1 cellular context compared by ENCODE assay signal in genomic region chr20:46606817-46607190, GRCh38.
TF ChIP-seq lines count a peak whose summit lies in the region.

No MANE protein-coding gene starts in this region.

TF ChIP-seq in HepG2, 621 proteins besides CTCF, POLR2A, EP300 and RAD21 (continued from another document and continues in another):
- TF ChIP-seq, protein P1, sequence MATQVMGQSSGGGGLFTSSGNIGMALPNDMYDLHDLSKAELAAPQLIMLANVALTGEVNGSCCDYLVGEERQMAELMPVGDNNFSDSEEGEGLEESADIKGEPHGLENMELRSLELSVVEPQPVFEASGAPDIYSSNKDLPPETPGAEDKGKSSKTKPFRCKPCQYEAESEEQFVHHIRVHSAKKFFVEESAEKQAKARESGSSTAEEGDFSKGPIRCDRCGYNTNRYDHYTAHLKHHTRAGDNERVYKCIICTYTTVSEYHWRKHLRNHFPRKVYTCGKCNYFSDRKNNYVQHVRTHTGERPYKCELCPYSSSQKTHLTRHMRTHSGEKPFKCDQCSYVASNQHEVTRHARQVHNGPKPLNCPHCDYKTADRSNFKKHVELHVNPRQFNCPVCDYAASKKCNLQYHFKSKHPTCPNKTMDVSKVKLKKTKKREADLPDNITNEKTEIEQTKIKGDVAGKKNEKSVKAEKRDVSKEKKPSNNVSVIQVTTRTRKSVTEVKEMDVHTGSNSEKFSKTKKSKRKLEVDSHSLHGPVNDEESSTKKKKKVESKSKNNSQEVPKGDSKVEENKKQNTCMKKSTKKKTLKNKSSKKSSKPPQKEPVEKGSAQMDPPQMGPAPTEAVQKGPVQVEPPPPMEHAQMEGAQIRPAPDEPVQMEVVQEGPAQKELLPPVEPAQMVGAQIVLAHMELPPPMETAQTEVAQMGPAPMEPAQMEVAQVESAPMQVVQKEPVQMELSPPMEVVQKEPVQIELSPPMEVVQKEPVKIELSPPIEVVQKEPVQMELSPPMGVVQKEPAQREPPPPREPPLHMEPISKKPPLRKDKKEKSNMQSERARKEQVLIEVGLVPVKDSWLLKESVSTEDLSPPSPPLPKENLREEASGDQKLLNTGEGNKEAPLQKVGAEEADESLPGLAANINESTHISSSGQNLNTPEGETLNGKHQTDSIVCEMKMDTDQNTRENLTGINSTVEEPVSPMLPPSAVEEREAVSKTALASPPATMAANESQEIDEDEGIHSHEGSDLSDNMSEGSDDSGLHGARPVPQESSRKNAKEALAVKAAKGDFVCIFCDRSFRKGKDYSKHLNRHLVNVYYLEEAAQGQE (IDR thresholded peaks at IDR 0.05; ENCODE audit: borderline replicate concordance in 1 of 2, low read depth in 1 of 2, low read length in 2 of 2): no peak
- TF ChIP-seq, protein P2, sequence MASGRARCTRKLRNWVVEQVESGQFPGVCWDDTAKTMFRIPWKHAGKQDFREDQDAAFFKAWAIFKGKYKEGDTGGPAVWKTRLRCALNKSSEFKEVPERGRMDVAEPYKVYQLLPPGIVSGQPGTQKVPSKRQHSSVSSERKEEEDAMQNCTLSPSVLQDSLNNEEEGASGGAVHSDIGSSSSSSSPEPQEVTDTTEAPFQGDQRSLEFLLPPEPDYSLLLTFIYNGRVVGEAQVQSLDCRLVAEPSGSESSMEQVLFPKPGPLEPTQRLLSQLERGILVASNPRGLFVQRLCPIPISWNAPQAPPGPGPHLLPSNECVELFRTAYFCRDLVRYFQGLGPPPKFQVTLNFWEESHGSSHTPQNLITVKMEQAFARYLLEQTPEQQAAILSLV (CRISPR knock-in tag; IDR thresholded peaks at IDR 0.05; ENCODE audit: borderline replicate concordance): no peak
- no peak for TF ChIP-seq NONO (IDR thresholded peaks at IDR 0.05)
- no peak for TF ChIP-seq NONO (CRISPR knock-in tag; conservative IDR thresholded peaks at IDR 0.05)
- TF ChIP-seq ZNF468 (CRISPR knock-in tag; IDR thresholded peaks at IDR 0.05): 0 out of 2 replicates have a peak, but pooled peaks have one; percentile 14
- 0 out of 2 replicates have a peak, but pooled peaks have one; percentile 42 for TF ChIP-seq NR2F2 (IDR thresholded peaks at IDR 0.05; ENCODE audit: borderline replicate concordance, low read depth)
- TF ChIP-seq ZNF550 (CRISPR knock-in tag; IDR thresholded peaks at IDR 0.05; ENCODE audit: borderline replicate concordance): no peak
- TF ChIP-seq ATM (IDR thresholded peaks at IDR 0.05; ENCODE audit: borderline replicate concordance): no peak
- TF ChIP-seq, protein P3, sequence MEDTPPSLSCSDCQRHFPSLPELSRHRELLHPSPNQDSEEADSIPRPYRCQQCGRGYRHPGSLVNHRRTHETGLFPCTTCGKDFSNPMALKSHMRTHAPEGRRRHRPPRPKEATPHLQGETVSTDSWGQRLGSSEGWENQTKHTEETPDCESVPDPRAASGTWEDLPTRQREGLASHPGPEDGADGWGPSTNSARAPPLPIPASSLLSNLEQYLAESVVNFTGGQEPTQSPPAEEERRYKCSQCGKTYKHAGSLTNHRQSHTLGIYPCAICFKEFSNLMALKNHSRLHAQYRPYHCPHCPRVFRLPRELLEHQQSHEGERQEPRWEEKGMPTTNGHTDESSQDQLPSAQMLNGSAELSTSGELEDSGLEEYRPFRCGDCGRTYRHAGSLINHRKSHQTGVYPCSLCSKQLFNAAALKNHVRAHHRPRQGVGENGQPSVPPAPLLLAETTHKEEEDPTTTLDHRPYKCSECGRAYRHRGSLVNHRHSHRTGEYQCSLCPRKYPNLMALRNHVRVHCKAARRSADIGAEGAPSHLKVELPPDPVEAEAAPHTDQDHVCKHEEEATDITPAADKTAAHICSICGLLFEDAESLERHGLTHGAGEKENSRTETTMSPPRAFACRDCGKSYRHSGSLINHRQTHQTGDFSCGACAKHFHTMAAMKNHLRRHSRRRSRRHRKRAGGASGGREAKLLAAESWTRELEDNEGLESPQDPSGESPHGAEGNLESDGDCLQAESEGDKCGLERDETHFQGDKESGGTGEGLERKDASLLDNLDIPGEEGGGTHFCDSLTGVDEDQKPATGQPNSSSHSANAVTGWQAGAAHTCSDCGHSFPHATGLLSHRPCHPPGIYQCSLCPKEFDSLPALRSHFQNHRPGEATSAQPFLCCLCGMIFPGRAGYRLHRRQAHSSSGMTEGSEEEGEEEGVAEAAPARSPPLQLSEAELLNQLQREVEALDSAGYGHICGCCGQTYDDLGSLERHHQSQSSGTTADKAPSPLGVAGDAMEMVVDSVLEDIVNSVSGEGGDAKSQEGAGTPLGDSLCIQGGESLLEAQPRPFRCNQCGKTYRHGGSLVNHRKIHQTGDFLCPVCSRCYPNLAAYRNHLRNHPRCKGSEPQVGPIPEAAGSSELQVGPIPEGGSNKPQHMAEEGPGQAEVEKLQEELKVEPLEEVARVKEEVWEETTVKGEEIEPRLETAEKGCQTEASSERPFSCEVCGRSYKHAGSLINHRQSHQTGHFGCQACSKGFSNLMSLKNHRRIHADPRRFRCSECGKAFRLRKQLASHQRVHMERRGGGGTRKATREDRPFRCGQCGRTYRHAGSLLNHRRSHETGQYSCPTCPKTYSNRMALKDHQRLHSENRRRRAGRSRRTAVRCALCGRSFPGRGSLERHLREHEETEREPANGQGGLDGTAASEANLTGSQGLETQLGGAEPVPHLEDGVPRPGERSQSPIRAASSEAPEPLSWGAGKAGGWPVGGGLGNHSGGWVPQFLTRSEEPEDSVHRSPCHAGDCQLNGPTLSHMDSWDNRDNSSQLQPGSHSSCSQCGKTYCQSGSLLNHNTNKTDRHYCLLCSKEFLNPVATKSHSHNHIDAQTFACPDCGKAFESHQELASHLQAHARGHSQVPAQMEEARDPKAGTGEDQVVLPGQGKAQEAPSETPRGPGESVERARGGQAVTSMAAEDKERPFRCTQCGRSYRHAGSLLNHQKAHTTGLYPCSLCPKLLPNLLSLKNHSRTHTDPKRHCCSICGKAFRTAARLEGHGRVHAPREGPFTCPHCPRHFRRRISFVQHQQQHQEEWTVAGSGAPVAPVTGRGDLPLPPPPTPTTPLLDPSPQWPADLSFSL (CRISPR knock-in tag; IDR thresholded peaks at IDR 0.05): no peak
- no peak; the same call in 1 of the 2 replicates for TF ChIP-seq ZNF230 (CRISPR knock-in tag; IDR thresholded peaks at IDR 0.05)
- no peak for TF ChIP-seq ELF1 (CRISPR knock-in tag; IDR thresholded peaks at IDR 0.05)
- TF ChIP-seq, protein P4, sequence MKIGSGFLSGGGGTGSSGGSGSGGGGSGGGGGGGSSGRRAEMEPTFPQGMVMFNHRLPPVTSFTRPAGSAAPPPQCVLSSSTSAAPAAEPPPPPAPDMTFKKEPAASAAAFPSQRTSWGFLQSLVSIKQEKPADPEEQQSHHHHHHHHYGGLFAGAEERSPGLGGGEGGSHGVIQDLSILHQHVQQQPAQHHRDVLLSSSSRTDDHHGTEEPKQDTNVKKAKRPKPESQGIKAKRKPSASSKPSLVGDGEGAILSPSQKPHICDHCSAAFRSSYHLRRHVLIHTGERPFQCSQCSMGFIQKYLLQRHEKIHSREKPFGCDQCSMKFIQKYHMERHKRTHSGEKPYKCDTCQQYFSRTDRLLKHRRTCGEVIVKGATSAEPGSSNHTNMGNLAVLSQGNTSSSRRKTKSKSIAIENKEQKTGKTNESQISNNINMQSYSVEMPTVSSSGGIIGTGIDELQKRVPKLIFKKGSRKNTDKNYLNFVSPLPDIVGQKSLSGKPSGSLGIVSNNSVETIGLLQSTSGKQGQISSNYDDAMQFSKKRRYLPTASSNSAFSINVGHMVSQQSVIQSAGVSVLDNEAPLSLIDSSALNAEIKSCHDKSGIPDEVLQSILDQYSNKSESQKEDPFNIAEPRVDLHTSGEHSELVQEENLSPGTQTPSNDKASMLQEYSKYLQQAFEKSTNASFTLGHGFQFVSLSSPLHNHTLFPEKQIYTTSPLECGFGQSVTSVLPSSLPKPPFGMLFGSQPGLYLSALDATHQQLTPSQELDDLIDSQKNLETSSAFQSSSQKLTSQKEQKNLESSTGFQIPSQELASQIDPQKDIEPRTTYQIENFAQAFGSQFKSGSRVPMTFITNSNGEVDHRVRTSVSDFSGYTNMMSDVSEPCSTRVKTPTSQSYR (CRISPR knock-in tag; IDR thresholded peaks at IDR 0.05; ENCODE audit: borderline replicate concordance): no peak
- TF ChIP-seq ZNF512B (CRISPR knock-in tag; IDR thresholded peaks at IDR 0.05; ENCODE audit: borderline replicate concordance): no peak
- no peak for TF ChIP-seq CCAR2 (optimal IDR thresholded peaks at IDR 0.05; ENCODE audit: low read depth, low read length)
- TF ChIP-seq, protein P5, sequence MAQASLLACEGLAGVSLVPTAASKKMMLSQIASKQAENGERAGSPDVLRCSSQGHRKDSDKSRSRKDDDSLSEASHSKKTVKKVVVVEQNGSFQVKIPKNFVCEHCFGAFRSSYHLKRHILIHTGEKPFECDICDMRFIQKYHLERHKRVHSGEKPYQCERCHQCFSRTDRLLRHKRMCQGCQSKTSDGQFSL (CRISPR knock-in tag; IDR thresholded peaks at IDR 0.05): no peak
- no peak for TF ChIP-seq RFXAP (CRISPR knock-in tag; IDR thresholded peaks at IDR 0.05; ENCODE audit: borderline replicate concordance)
- TF ChIP-seq, protein P6, sequence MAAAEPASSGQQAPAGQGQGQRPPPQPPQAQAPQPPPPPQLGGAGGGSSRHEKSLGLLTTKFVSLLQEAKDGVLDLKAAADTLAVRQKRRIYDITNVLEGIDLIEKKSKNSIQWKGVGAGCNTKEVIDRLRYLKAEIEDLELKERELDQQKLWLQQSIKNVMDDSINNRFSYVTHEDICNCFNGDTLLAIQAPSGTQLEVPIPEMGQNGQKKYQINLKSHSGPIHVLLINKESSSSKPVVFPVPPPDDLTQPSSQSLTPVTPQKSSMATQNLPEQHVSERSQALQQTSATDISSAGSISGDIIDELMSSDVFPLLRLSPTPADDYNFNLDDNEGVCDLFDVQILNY (CRISPR knock-in tag; conservative IDR thresholded peaks at IDR 0.05): no peak
- peak; percentile 99 for TF ChIP-seq ZNF629 (CRISPR knock-in tag; conservative IDR thresholded peaks at IDR 0.05)
- TF ChIP-seq, protein P7, sequence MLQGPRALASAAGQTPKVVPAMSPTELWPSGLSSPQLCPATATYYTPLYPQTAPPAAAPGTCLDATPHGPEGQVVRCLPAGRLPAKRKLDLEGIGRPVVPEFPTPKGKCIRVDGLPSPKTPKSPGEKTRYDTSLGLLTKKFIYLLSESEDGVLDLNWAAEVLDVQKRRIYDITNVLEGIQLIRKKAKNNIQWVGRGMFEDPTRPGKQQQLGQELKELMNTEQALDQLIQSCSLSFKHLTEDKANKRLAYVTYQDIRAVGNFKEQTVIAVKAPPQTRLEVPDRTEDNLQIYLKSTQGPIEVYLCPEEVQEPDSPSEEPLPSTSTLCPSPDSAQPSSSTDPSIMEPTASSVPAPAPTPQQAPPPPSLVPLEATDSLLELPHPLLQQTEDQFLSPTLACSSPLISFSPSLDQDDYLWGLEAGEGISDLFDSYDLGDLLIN (CRISPR knock-in tag; IDR thresholded peaks at IDR 0.05; ENCODE audit: borderline replicate concordance): 0 out of 2 replicates have a peak, but pooled peaks have one; percentile 72
- TF ChIP-seq ZNF205 (CRISPR knock-in tag; IDR thresholded peaks at IDR 0.05): peak; percentile 23
- TF ChIP-seq ADNP (CRISPR knock-in tag; IDR thresholded peaks at IDR 0.05): peak; percentile 90
- TF ChIP-seq SMARCE1 (IDR thresholded peaks at IDR 0.05; ENCODE audit: borderline replicate concordance): no peak
- TF ChIP-seq ATF2 (CRISPR knock-in tag; IDR thresholded peaks at IDR 0.05): no peak
- TF ChIP-seq ZNF678 (CRISPR knock-in tag; IDR thresholded peaks at IDR 0.05): no peak
- TF ChIP-seq ZNF766 (CRISPR knock-in tag; IDR thresholded peaks at IDR 0.05; ENCODE audit: borderline replicate concordance): 0 out of 2 replicates have a peak, but pooled peaks have one; percentile 30
- 0 out of 2 replicates have a peak, but pooled peaks have one; percentile 4 for TF ChIP-seq MYC (CRISPR knock-in tag; IDR thresholded peaks at IDR 0.05; ENCODE audit: borderline replicate concordance)
- TF ChIP-seq MAF1 (CRISPR knock-in tag; IDR thresholded peaks at IDR 0.05; ENCODE audit: borderline replicate concordance): peak; percentile 57; the same call in 1 of the 2 replicates
- no peak for TF ChIP-seq SNAPC2 (CRISPR knock-in tag; IDR thresholded peaks at IDR 0.05)
- peak; percentile 27; the same call in 1 of the 2 replicates for TF ChIP-seq KDM2A (CRISPR knock-in tag; IDR thresholded peaks at IDR 0.05; ENCODE audit: borderline replicate concordance, low read depth)
- TF ChIP-seq NFE2 (CRISPR knock-in tag; IDR thresholded peaks at IDR 0.05): no peak
- no peak for TF ChIP-seq ARNT2 (CRISPR knock-in tag; IDR thresholded peaks at IDR 0.05; ENCODE audit: low read depth)
- no peak for TF ChIP-seq TARDBP (CRISPR knock-in tag; IDR thresholded peaks at IDR 0.05)
- TF ChIP-seq, protein P8, sequence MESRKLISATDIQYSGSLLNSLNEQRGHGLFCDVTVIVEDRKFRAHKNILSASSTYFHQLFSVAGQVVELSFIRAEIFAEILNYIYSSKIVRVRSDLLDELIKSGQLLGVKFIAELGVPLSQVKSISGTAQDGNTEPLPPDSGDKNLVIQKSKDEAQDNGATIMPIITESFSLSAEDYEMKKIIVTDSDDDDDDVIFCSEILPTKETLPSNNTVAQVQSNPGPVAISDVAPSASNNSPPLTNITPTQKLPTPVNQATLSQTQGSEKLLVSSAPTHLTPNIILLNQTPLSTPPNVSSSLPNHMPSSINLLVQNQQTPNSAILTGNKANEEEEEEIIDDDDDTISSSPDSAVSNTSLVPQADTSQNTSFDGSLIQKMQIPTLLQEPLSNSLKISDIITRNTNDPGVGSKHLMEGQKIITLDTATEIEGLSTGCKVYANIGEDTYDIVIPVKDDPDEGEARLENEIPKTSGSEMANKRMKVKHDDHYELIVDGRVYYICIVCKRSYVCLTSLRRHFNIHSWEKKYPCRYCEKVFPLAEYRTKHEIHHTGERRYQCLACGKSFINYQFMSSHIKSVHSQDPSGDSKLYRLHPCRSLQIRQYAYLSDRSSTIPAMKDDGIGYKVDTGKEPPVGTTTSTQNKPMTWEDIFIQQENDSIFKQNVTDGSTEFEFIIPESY (CRISPR knock-in tag; IDR thresholded peaks at IDR 0.05): no peak
- no peak for TF ChIP-seq RFX3 (CRISPR knock-in tag; IDR thresholded peaks at IDR 0.05)
